In the genomic region with DNA sequence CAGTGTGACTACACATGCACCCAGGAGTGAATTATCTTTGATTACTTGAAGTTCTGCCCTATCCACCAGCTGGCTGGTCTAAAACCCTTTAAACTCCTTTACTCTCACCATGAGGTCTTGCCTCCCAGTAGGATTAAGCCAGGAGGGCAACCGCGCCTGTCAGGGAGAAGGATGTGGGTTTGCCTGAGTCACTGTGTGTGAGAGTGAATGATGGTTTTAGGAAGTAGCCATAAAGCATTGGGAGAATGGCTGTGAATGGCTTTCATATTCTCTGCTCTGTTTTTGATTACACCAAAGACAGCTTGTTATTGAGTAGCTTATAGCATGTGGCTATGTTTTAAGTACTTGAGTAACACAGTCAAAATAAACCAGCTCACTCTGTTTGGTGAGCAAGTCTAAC, we compare ENCODE assay signal across 10 cellular contexts.
DNase-seq lines count a peak whose midpoint lies in the region; ATAC-seq and TF ChIP-seq lines count a peak whose summit lies in the region.
"Had no signal": no experiment of that assay in that cellular context is flagged by ENCODE, and none has a peak within 500 bp of the region (broad histone marks: within the 10 kb centered on the region; RNA-seq: fewer than 3 reads in every experiment).

No MANE protein-coding gene starts in this region.

- H4K8ac ChIP-seq in mesenchymal stem cell (ENCODE audit: low read length) = no peak overlapping the region

- no peaks in the 10 kb centered on the region for H3K9me3 Mint-ChIP-seq in progenitor cell of endocrine pancreas (ENCODE audit: low read depth)

- no peak overlapping the region for H3K4ac ChIP-seq in mesenchymal stem cell (ENCODE audit: low read depth in 1 of 2, low read length in 2 of 2)

- no peaks in the 10 kb centered on the region for H3K36me3 ChIP-seq in adipocyte (ENCODE audit: control insufficient read depth, insufficient read depth, low read length, severe bottlenecking)
- no peaks in the 10 kb centered on the region for H3K36me3 ChIP-seq in mesenchymal stem cell (ENCODE audit: control insufficient read depth in 1 of 2, insufficient read depth in 2 of 2, low read depth in 1 of 2, low read length in 2 of 2)
- H3K36me3 ChIP-seq in heart right ventricle = no peaks in the 10 kb centered on the region
- H3K36me3 ChIP-seq: vagina had no signal

- no peaks in the 10 kb centered on the region for H3K79me1 ChIP-seq in mesenchymal stem cell (replicated peaks; ENCODE audit: low read length, poor library complexity, severe bottlenecking)

- ATAC-seq in heart right ventricle = no peak
- ATAC-seq in HG02840 (IDR thresholded peaks at IDR 0.05; ENCODE audit: low FRiP score, unreplicated experiment) = no peak

- no peaks in the 10 kb centered on the region for H3K27me3 ChIP-seq in adipocyte (replicated peaks; ENCODE audit: control insufficient read depth, insufficient read depth, low read length)
- H3K27me3 ChIP-seq in mesenchymal stem cell (ENCODE audit: control insufficient read depth in 1 of 2, insufficient read depth in 1 of 2, low read length in 2 of 2) = peaks cover 0 to 17% of the 10 kb centered on the region in 2 experiments
- no peaks in the 10 kb centered on the region for H3K27me3 ChIP-seq in heart right ventricle
- H3K27me3 ChIP-seq: vagina had no signal

- H3K23ac ChIP-seq in mesenchymal stem cell (ENCODE audit: low read length in 2 of 2) = no peak overlapping the region

- H2AK5ac ChIP-seq in mesenchymal stem cell (ENCODE audit: low read length, severe bottlenecking) = no peak overlapping the region

- H3K9ac ChIP-seq in adipocyte (ENCODE audit: low read length) = peak overlapping the region; percentile 55
- H3K9ac ChIP-seq in mesenchymal stem cell (ENCODE audit: low read length) = no peak overlapping the region

- H3K14ac ChIP-seq in mesenchymal stem cell (ENCODE audit: low read length in 2 of 2) = no peak overlapping the region

- no peaks in the 10 kb centered on the region for H3K36me3 Mint-ChIP-seq in progenitor cell of endocrine pancreas (ENCODE audit: insufficient read depth)

- no peak overlapping the region for H3K4me2 ChIP-seq in mesenchymal stem cell (ENCODE audit: low read length, poor library complexity, severe bottlenecking)

- intact Hi-C loops in heart right ventricle (cut with DNase I) = no loop called here

- H4K91ac ChIP-seq in mesenchymal stem cell (ENCODE audit: low read length) = no peak overlapping the region

- peak overlapping the region; percentile 84 for H3K27ac ChIP-seq in mesenchymal stem cell (ENCODE audit: low read length, poor library complexity, severe bottlenecking)
- H3K27ac ChIP-seq in heart right ventricle = peak overlapping the region in 1 of 10 donors; percentile 5
- H3K27ac ChIP-seq: HL-60, vagina had no signal

- H3K4me3 Mint-ChIP-seq in progenitor cell of endocrine pancreas (ENCODE audit: low read depth) = no peak overlapping the region

- no peak overlapping the region for H2BK15ac ChIP-seq in mesenchymal stem cell (ENCODE audit: low read depth, poor library complexity, severe bottlenecking)

- peaks cover 59% of the 10 kb centered on the region for H3K4me1 Mint-ChIP-seq in progenitor cell of endocrine pancreas (ENCODE audit: low read depth)

- H3K9me3 ChIP-seq in adipocyte (ENCODE audit: control insufficient read depth, low read length) (no peaks in the 10 kb centered on the region), mesenchymal stem cell (ENCODE audit: control insufficient read depth, low read length) (no peaks in the 10 kb centered on the region), heart right ventricle (no peaks in the 10 kb centered on the region)
- H3K9me3 ChIP-seq: vagina had no signal

- TF ChIP-seq CTCF in heart right ventricle (IDR thresholded peaks at IDR 0.05) (no peak), progenitor cell of endocrine pancreas (IDR thresholded peaks at IDR 0.05; ENCODE audit: unreplicated experiment) (no peak)

- H3K4me3 ChIP-seq in adipocyte (ENCODE audit: low read length) = no peak overlapping the region
- no peak overlapping the region for H3K4me3 ChIP-seq in mesenchymal stem cell (ENCODE audit: insufficient read depth in 1 of 2, low read depth in 1 of 2, low read length in 2 of 2)
- H3K4me3 ChIP-seq in heart right ventricle = no peak overlapping the region
- H3K4me3 ChIP-seq: vagina had no signal

- H3K4me1 ChIP-seq in adipocyte (ENCODE audit: control insufficient read depth, insufficient read depth, low read length) = peaks cover 62% of the 10 kb centered on the region
- peaks cover 12% of the 10 kb centered on the region for H3K4me1 ChIP-seq in mesenchymal stem cell (ENCODE audit: control insufficient read depth, insufficient read depth, low read depth, low read length)
- peaks cover 3 to 22% (median 18%) of the 10 kb centered on the region in 9 donors for H3K4me1 ChIP-seq in heart right ventricle

- H3K18ac ChIP-seq in mesenchymal stem cell (ENCODE audit: low read depth in 1 of 2, low read length in 2 of 2) = no peak overlapping the region

- WGBS in mesenchymal stem cell = 0% methylated on average over 2 of the region's 2 CpGs
- 89 to 98% methylated on average over 2 of the region's 2 CpGs for WGBS in heart right ventricle, 2 donors

- no peak overlapping the region for H2AFZ ChIP-seq in mesenchymal stem cell (ENCODE audit: low read depth, low read length)

- H3K27ac Mint-ChIP-seq in progenitor cell of endocrine pancreas = no peak overlapping the region

- H3K27me3 Mint-ChIP-seq in progenitor cell of endocrine pancreas = peaks cover 5% of the 10 kb centered on the region

- no peak overlapping the region for H2BK12ac ChIP-seq in mesenchymal stem cell (ENCODE audit: low read length in 2 of 2)

- no peak overlapping the region for H2BK5ac ChIP-seq in mesenchymal stem cell (ENCODE audit: low read depth, low read length, poor library complexity, severe bottlenecking)

- DNase-seq in Daoy (ENCODE audit: low read depth) = peak; percentile 98
- peak; percentile 46 for DNase-seq in NCI-H187 treated with DMSO at 0.1 percent for 48 hours (lab: John Stamatoyannopoulos, UW)
- peak; percentile 50 for DNase-seq in adipocyte (ENCODE audit: low read depth)
- DNase-seq in mesenchymal stem cell = peak; percentile 94
- DNase-seq in superior temporal gyrus (ENCODE audit: extremely low spot score) = no peak
- DNase-seq in heart right ventricle = no peak
- DNase-seq in progenitor cell of endocrine pancreas (ENCODE audit: low spot score, unreplicated experiment) = no peak

- no peak overlapping the region for H2BK120ac ChIP-seq in mesenchymal stem cell (ENCODE audit: low read depth, low read length)

Comparison
In these comparisons a context has a peak if more than half of its experiments do, and no peak if none do; other contexts are left out.
1. DNase-seq: peak in Daoy (single experiment), NCI-H187 treated with DMSO at 0.1 percent for 48 hours (single experiment), adipocyte (single experiment) and mesenchymal stem cell (single experiment); none in superior temporal gyrus (single experiment), heart right ventricle (0 of 2) and progenitor cell of endocrine pancreas (single experiment).